In the genomic region with DNA sequence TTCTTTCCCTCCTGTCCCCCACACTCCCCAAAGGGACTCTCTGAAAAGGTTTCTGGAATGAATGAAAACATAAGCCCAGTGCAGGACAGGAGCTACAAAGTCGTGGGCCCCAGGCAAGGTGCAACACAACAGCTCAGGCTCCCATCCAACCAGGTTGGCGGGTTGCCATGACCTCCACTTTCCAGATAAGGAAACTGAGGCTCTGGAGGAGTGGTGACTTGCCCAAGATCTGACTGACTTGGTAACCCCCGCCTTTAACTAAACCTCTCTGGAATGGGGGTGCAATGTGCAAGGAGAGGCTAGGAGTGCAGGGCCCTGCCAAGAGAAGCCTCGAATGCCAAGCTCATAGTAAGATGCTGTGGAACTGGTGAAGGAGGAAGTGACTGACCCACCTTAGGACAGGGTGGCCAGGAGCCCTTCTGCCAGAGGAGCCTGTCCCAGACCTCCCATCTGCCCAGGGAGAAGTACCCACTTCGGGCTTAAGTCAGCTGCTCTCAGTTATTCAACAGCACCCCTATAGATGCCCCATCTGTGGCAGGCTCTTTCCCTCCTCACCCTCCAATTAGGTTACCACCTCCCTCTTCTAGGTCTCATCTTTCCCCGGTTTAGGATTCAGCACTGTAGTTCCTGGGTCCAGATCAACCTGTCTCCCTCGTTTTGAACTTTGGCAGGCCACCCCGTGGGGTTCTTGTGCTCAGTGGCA, we compare ENCODE assay signal across 1 cellular context.
TF ChIP-seq lines count a peak whose summit lies in the region.

No MANE protein-coding gene starts in this region.

TF ChIP-seq in H1, 55 proteins besides CTCF, POLR2A, EP300 and RAD21:
- TF ChIP-seq TAF7 (optimal IDR thresholded peaks at IDR 0.05; ENCODE audit: borderline replicate concordance, low read depth, low read length) (no peak), NRF1 (IDR thresholded peaks at IDR 0.05; ENCODE audit: low read depth, low read length) (no peak), BACH1 (IDR thresholded peaks at IDR 0.05; ENCODE audit: low read length) (no peak), RBBP5 (IDR thresholded peaks at IDR 0.05; ENCODE audit: borderline replicate concordance, low read depth, low read length) (no peak), CREB1 (IDR thresholded peaks at IDR 0.05) (no peak), GTF2F1 (IDR thresholded peaks at IDR 0.05; ENCODE audit: borderline replicate concordance, low read depth, low read length) (no peak)
